1 cellular context compared by ENCODE assay signal in the genomic region with DNA sequence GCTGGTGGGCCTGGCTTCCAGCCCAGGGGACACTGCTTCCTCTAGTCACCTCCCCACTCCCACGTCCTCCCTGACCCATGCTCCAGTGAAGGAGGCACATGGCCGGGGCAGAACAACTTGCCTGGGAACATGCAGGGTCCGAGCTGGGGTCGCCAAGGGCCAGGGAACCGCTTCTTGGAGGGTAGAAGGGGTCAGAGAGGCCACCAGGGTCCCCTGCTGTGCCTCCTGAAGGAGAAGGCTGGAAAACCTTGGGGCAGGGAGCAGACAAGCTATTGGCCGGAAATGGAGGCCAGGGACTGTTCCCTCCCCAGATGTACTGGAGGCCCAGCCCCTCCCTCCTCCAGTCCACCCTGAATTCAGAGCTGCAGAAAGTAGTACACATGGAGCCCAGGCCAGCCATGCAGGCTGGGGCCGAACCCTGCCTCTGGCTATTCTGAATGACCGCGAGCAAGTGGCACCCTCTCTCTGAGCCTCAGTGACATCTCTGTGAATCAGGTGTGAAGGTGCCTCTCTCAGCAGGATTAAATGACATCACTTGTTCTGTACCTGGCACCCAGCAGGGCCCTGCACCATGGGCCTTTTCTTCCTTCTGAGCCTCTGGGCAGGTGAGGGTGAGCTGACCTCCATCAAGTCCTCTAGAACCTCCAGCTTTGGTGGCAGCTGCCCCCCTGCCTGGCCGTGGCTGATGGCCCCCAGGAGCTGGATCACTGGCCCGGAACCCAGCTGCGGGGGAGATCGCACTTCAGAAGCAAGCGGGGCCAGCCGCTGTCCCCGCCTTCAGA.
TF ChIP-seq lines count a peak whose summit lies in the region.

No MANE protein-coding gene starts in this region.

TF ChIP-seq in HepG2, 621 proteins besides CTCF, POLR2A, EP300 and RAD21:
- TF ChIP-seq, protein P1, sequence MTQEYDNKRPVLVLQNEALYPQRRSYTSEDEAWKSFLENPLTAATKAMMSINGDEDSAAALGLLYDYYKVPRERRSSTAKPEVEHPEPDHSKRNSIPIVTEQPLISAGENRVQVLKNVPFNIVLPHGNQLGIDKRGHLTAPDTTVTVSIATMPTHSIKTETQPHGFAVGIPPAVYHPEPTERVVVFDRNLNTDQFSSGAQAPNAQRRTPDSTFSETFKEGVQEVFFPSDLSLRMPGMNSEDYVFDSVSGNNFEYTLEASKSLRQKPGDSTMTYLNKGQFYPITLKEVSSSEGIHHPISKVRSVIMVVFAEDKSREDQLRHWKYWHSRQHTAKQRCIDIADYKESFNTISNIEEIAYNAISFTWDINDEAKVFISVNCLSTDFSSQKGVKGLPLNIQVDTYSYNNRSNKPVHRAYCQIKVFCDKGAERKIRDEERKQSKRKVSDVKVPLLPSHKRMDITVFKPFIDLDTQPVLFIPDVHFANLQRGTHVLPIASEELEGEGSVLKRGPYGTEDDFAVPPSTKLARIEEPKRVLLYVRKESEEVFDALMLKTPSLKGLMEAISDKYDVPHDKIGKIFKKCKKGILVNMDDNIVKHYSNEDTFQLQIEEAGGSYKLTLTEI (CRISPR knock-in tag; conservative IDR thresholded peaks at IDR 0.05): no peak
- TF ChIP-seq, protein P2, sequence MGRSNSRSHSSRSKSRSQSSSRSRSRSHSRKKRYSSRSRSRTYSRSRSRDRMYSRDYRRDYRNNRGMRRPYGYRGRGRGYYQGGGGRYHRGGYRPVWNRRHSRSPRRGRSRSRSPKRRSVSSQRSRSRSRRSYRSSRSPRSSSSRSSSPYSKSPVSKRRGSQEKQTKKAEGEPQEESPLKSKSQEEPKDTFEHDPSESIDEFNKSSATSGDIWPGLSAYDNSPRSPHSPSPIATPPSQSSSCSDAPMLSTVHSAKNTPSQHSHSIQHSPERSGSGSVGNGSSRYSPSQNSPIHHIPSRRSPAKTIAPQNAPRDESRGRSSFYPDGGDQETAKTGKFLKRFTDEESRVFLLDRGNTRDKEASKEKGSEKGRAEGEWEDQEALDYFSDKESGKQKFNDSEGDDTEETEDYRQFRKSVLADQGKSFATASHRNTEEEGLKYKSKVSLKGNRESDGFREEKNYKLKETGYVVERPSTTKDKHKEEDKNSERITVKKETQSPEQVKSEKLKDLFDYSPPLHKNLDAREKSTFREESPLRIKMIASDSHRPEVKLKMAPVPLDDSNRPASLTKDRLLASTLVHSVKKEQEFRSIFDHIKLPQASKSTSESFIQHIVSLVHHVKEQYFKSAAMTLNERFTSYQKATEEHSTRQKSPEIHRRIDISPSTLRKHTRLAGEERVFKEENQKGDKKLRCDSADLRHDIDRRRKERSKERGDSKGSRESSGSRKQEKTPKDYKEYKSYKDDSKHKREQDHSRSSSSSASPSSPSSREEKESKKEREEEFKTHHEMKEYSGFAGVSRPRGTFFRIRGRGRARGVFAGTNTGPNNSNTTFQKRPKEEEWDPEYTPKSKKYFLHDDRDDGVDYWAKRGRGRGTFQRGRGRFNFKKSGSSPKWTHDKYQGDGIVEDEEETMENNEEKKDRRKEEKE (IDR thresholded peaks at IDR 0.05): no peak
- TF ChIP-seq CREB1 (IDR thresholded peaks at IDR 0.05) (peak; percentile 92), CREB1 (CRISPR knock-in tag; IDR thresholded peaks at IDR 0.05) (no peak), CCDC6 (CRISPR knock-in tag; IDR thresholded peaks at IDR 0.05) (no peak), RFX5 (IDR thresholded peaks at IDR 0.05; ENCODE audit: low read depth, low read length) (no peak), ATF7 (IDR thresholded peaks at IDR 0.05) (peak; percentile 97), ATF7 (CRISPR knock-in tag; IDR thresholded peaks at IDR 0.05) (no peak)
